In genomic region chr6:37257320-37257633, GRCh38 we compare ENCODE assay signal across 8 cellular contexts. TPM values are rescaled to one million over a fixed set of nuclear protein-coding genes. Genes with fewer than 3 reads are reported as not detected.
DNase-seq lines count a peak whose midpoint lies in the region; ATAC-seq and TF ChIP-seq lines count a peak whose summit lies in the region.

No MANE protein-coding gene starts in this region.

- H3K4me2 ChIP-seq in OCI-LY7 (ENCODE audit: low read length) = peak overlapping the region; percentile 81

- H3K36me3 Mint-ChIP-seq in CD8-positive, alpha-beta T cell = no peaks in the 10 kb centered on the region

- no peak overlapping the region for H3K27ac ChIP-seq in CD8-positive, alpha-beta T cell (ENCODE audit: low read depth, low read length)
- no peak overlapping the region for H3K27ac ChIP-seq in OCI-LY7 (ENCODE audit: low read depth, low read length, poor library complexity, severe bottlenecking)

- H4K20me1 ChIP-seq in OCI-LY7 (ENCODE audit: insufficient read depth, low read length) = peaks cover 5% of the 10 kb centered on the region; the same call in 1 of the 2 replicates

- peak overlapping the region; percentile 93 for H3K4me3 ChIP-seq in CD8-positive, alpha-beta T cell (ENCODE audit: low read depth, low read length)
- H3K4me3 ChIP-seq in OCI-LY7 (ENCODE audit: low read depth, low read length, poor library complexity, severe bottlenecking) (peak overlapping the region; percentile 97), epithelial cell of esophagus (ENCODE audit: low read length) (peak overlapping the region; percentile 70), neuron (ENCODE audit: low read length) (peak overlapping the region; percentile 77)

- H3K9me3 ChIP-seq in CD8-positive, alpha-beta T cell (ENCODE audit: low read length) = no peaks in the 10 kb centered on the region
- H3K9me3 ChIP-seq in OCI-LY7 (ENCODE audit: low read length) (no peaks in the 10 kb centered on the region), neuron (ENCODE audit: low read length) (no peaks in the 10 kb centered on the region)

- DNase-seq in CD8-positive, alpha-beta T cell = no peak
- no peak for DNase-seq in OCI-LY7 (ENCODE audit: low spot score)
- no peak for DNase-seq in epithelial cell of esophagus (ENCODE audit: low read depth)
- no peak for DNase-seq in nucleus accumbens (lab: John Stamatoyannopoulos, UW)
- no peak for DNase-seq in NCI-H2227 treated with DMSO at 0.1 percent for 48 hours (lab: John Stamatoyannopoulos, UW)
- DNase-seq in NCI-H1105 treated with DMSO at 0.1 percent for 48 hours (lab: John Stamatoyannopoulos, UW) = no peak

- intact Hi-C loops in CD8-positive, alpha-beta T cell (cut with DNase I, micrococcal nuclease) = loop anchor here (1.0 to 10.0 kb wide), 10 partner anchors 34 to 2002 kb away; partner anchors contain the start of genes CMTR1 (in 1 of the 2), MTCH1 (in 1 of the 2) and ZNF76 (in 1 of the 2)
- intact Hi-C loops in OCI-LY7 (cut with micrococcal nuclease; ENCODE audit: unreplicated experiment) = no loop called here

- ATAC-seq in CD8-positive, alpha-beta T cell = no peak
- ATAC-seq in HG02798 (IDR thresholded peaks at IDR 0.05; ENCODE audit: poor library complexity, unreplicated experiment) = no peak

- peak overlapping the region; percentile 76 for H3K27ac Mint-ChIP-seq in CD8-positive, alpha-beta T cell

- H3K36me3 ChIP-seq in CD8-positive, alpha-beta T cell (ENCODE audit: insufficient read depth, low read length) = no peaks in the 10 kb centered on the region
- no peaks in the 10 kb centered on the region for H3K36me3 ChIP-seq in OCI-LY7 (ENCODE audit: insufficient read depth, low read length)
- H3K36me3 ChIP-seq in neuron (ENCODE audit: insufficient read depth, low read length) = no peaks in the 10 kb centered on the region

- TF ChIP-seq CTCF in CD8-positive, alpha-beta T cell (IDR thresholded peaks at IDR 0.05) = no peak
- TF ChIP-seq CTCF in OCI-LY7 (conservative IDR thresholded peaks at IDR 0.05; ENCODE audit: low read length) (no peak), epithelial cell of esophagus (IDR thresholded peaks at IDR 0.05; ENCODE audit: insufficient read depth, low read depth, low read length, missing control alignments) (no peak)

- BruUV-seq in OCI-LY7 (replicated peaks; lab: Mats Ljungman, UMichigan) = no TSS peak

- H3K27me3 Mint-ChIP-seq in CD8-positive, alpha-beta T cell (ENCODE audit: low read depth) = no peaks in the 10 kb centered on the region

- POLR2A ChIA-PET in CD8-positive, alpha-beta T cell (lab: Charles Lee) = interaction anchor here (0.9 to 1.2 kb wide), 2 partner anchors 9 to 12 kb away, joined by 3 to 4 read pairs; no protein-coding TSS in a partner anchor
- POLR2A ChIA-PET in OCI-LY7 (lab: Charles Lee) = interaction anchor here (1.0 to 1.2 kb wide), 5 partner anchors 8 to 271 kb away, joined by 3 to 4 read pairs (median 3); partner anchors contain the start of gene MTCH1

- peak overlapping the region; percentile 94; the same call in 1 of the 2 replicates for H2AFZ ChIP-seq in OCI-LY7 (ENCODE audit: low read length)
- peak overlapping the region; percentile 59 for H2AFZ ChIP-seq in neuron (ENCODE audit: low read depth, low read length)

- no peaks in the 10 kb centered on the region for H3K27me3 ChIP-seq in CD8-positive, alpha-beta T cell (ENCODE audit: insufficient read depth, low read length)
- H3K27me3 ChIP-seq in neuron (ENCODE audit: insufficient read depth, low read length) = no peaks in the 10 kb centered on the region

- CTCF ChIA-PET in CD8-positive, alpha-beta T cell (lab: Charles Lee) = interaction anchor here (1.3 kb wide), 1 partner anchor 45 kb away, joined by 4 read pairs; no protein-coding TSS in a partner anchor
- CTCF ChIA-PET in OCI-LY7 (lab: Charles Lee; ENCODE audit: unreplicated experiment) = interaction anchor here (0.5 to 0.6 kb wide), 2 partner anchors 129 to 219 kb away, joined by 3 read pairs; no protein-coding TSS in a partner anchor

- no peaks in the 10 kb centered on the region for H3K9me2 ChIP-seq in OCI-LY7 (ENCODE audit: insufficient read depth, low read length)

- H3K4me3 Mint-ChIP-seq in CD8-positive, alpha-beta T cell = peak overlapping the region; percentile 92

- H3K9me3 Mint-ChIP-seq in CD8-positive, alpha-beta T cell = no peaks in the 10 kb centered on the region

- peaks cover 24% of the 10 kb centered on the region for H3K4me1 ChIP-seq in CD8-positive, alpha-beta T cell (ENCODE audit: insufficient read depth, low read length)
- H3K4me1 ChIP-seq in OCI-LY7 (ENCODE audit: insufficient read depth, low read length, poor library complexity, severe bottlenecking) (peaks cover 27% of the 10 kb centered on the region), neuron (ENCODE audit: insufficient read depth, low read length) (peaks cover 14% of the 10 kb centered on the region)

- peaks cover 23% of the 10 kb centered on the region; the same call in 1 of the 2 replicates for H3K79me2 ChIP-seq in OCI-LY7 (ENCODE audit: insufficient read depth, low read depth, low read length)

- H3K4me1 Mint-ChIP-seq in CD8-positive, alpha-beta T cell (ENCODE audit: low read depth) = peaks cover 35% of the 10 kb centered on the region

RNA-seq across cellular contexts. Expression of gene TBC1D22B, which starts 0.3 kb away (rescaled TPM):
- total RNA-seq in CD8-positive, alpha-beta T cell = 1 to 10 TPM; 6.7 to 6.8 TPM
- total RNA-seq in OCI-LY7 (2014; rRNA removed; shearing (Covaris generic)) = 8.0 and 8.7 TPM in 2 replicates
- 12.3 and 13.4 TPM in 2 replicates for total RNA-seq in OCI-LY7 (2022)

RNA-seq across cellular contexts. Expression of gene TMEM217, which starts 0.7 kb away (rescaled TPM):
- 1 to 10 TPM in 1 of 2 experiments, under 1 TPM in 1; 0.27 to 1.2 TPM for total RNA-seq in CD8-positive, alpha-beta T cell
- not detected in 2 replicates for total RNA-seq in OCI-LY7 (2014; rRNA removed; shearing (Covaris generic))
- total RNA-seq in OCI-LY7 (2022) = 0.34 TPM in 1 of 2 replicates, not detected in the other
